ENCODE assay signal across 17 cellular contexts in genomic region chr6:90195094-90195793, GRCh38.
DNase-seq lines count a peak whose midpoint lies in the region; ATAC-seq and TF ChIP-seq lines count a peak whose summit lies in the region.
"Had no signal": no experiment of that assay in that cellular context is flagged by ENCODE, and none has a peak within 500 bp of the region (broad histone marks: within the 10 kb centered on the region; RNA-seq: fewer than 3 reads in every experiment).

No MANE protein-coding gene starts in this region.

- peaks cover 42% of the 10 kb centered on the region for H3K36me3 Mint-ChIP-seq in activated naive CD4-positive, alpha-beta T cell treated with anti-CD3 and anti-CD28 coated beads, Interleukin-2, amount 50 U/mL, for 24 hours
- H3K36me3 Mint-ChIP-seq in stimulated activated memory B cell treated with anti-CD40 and anti-IgM and Interleukin-4, amounts not matched to agents 10 μg/mL and 1 μg/mL and 100 μg/mL, for 72 hours, result peaks cover 28% of the 10 kb centered on the region

- no peaks in the 10 kb centered on the region for H3K27me3 ChIP-seq in hepatocyte
- H3K27me3 ChIP-seq: pancreas had no signal

- no peak overlapping the region for H3K4me3 ChIP-seq in hepatocyte
- H3K4me3 ChIP-seq: pancreas, thoracic aorta had no signal

- H3K9me3 Mint-ChIP-seq in activated naive CD4-positive, alpha-beta T cell treated with anti-CD3 and anti-CD28 coated beads, Interleukin-2, amount 50 U/mL, for 24 hours, result peaks cover 6% of the 10 kb centered on the region
- peaks cover 5% of the 10 kb centered on the region for H3K9me3 Mint-ChIP-seq in stimulated activated memory B cell treated with anti-CD40 and anti-IgM and Interleukin-4, amounts not matched to agents 10 μg/mL and 1 μg/mL and 100 μg/mL, for 72 hours
- H3K9me3 Mint-ChIP-seq: effector memory CD8-positive, alpha-beta T cell had no signal

- peak; percentile 27 for ATAC-seq in SK-N-SH treated with all-trans-retinoic acid at 6 μM for 48 hours
- no peak for ATAC-seq in stimulated activated memory B cell treated with anti-CD40 and anti-IgM and Interleukin-4, amounts not matched to agents 10 μg/mL and 1 μg/mL and 100 μg/mL, for 72 hours
- ATAC-seq in HG02571 (IDR thresholded peaks at IDR 0.05; ENCODE audit: unreplicated experiment), result no peak
- ATAC-seq: effector memory CD8-positive, alpha-beta T cell had no signal

- H3K4me3 Mint-ChIP-seq in activated naive CD4-positive, alpha-beta T cell treated with anti-CD3 and anti-CD28 coated beads, Interleukin-2, amount 50 U/mL, for 24 hours, result peak overlapping the region; percentile 70
- H3K4me3 Mint-ChIP-seq in stimulated activated memory B cell treated with anti-CD40 and anti-IgM and Interleukin-4, amounts not matched to agents 10 μg/mL and 1 μg/mL and 100 μg/mL, for 72 hours, result peak overlapping the region; percentile 16
- H3K4me3 Mint-ChIP-seq: effector memory CD8-positive, alpha-beta T cell had no signal

- no peak overlapping the region for H2AFZ ChIP-seq in hepatocyte

- no peaks in the 10 kb centered on the region for H3K9me3 ChIP-seq in hepatocyte (ENCODE audit: low read depth)
- H3K9me3 ChIP-seq: pancreas, thoracic aorta had no signal

- peak overlapping the region; percentile 36 for H3K27ac ChIP-seq in hepatocyte
- H3K27ac ChIP-seq: pancreas had no signal

- H3K4me2 ChIP-seq in hepatocyte, result peak overlapping the region; percentile 50

- H3K27me3 Mint-ChIP-seq in activated naive CD4-positive, alpha-beta T cell treated with anti-CD3 and anti-CD28 coated beads, Interleukin-2, amount 50 U/mL, for 24 hours, result no peaks in the 10 kb centered on the region
- no peaks in the 10 kb centered on the region for H3K27me3 Mint-ChIP-seq in stimulated activated memory B cell treated with anti-CD40 and anti-IgM and Interleukin-4, amounts not matched to agents 10 μg/mL and 1 μg/mL and 100 μg/mL, for 72 hours
- H3K27me3 Mint-ChIP-seq: effector memory CD8-positive, alpha-beta T cell had no signal

- no peaks in the 10 kb centered on the region for H4K20me1 ChIP-seq in hepatocyte (ENCODE audit: insufficient read depth, poor library complexity, severe bottlenecking)

- no peaks in the 10 kb centered on the region for H3K9me2 ChIP-seq in hepatocyte (replicated peaks; ENCODE audit: insufficient read depth)

- 31% methylated on average over 9 of the region's 9 CpGs for WGBS in hepatocyte (ENCODE audit: low lambda C conversion rate, missing lambda C conversion rate)

- no peak for TF ChIP-seq CTCF in hepatocyte (IDR thresholded peaks at IDR 0.05; ENCODE audit: poor library complexity)

- H3K79me2 ChIP-seq in hepatocyte, result no peaks in the 10 kb centered on the region

- DNase-seq in activated naive CD4-positive, alpha-beta T cell treated with Interleukin-2 at 50 U/mL for 16 hours, result no peak
- DNase-seq in hepatocyte (ENCODE audit: low spot score), result no peak
- DNase-seq in NK-92 treated with Interleukin-12 subunit alpha and Interleukin-12 subunit beta, amount 100 ng/mL, for 24 hours (lab: John Stamatoyannopoulos, UW), result no peak
- no peak for DNase-seq in DMS 273 treated with DMSO at 0.1 percent for 48 hours (lab: John Stamatoyannopoulos, UW)
- DNase-seq: activated CD4-positive, CD25-positive, alpha-beta regulatory T cell treated with anti-CD3 and anti-CD28 coated beads, Interleukin-2, amount 50 U/mL, for 72 hours; DND-41; effector memory CD8-positive, alpha-beta T cell; foreskin melanocyte; mammary epithelial cell; NCI-H2171 treated with DMSO at 0.1 percent for 48 hours; pancreas; stimulated activated CD4-positive, alpha-beta T cell treated with anti-CD3 and anti-CD28 coated beads, Interleukin-12 subunit alpha, Interleukin-12 subunit beta, amount 100 ng/mL, for 4 hours had no signal

- peak overlapping the region; percentile 79 for H3K27ac Mint-ChIP-seq in activated naive CD4-positive, alpha-beta T cell treated with anti-CD3 and anti-CD28 coated beads, Interleukin-2, amount 50 U/mL, for 24 hours
- H3K27ac Mint-ChIP-seq in stimulated activated memory B cell treated with anti-CD40 and anti-IgM and Interleukin-4, amounts not matched to agents 10 μg/mL and 1 μg/mL and 100 μg/mL, for 72 hours, result peak overlapping the region; percentile 60
- H3K27ac Mint-ChIP-seq: effector memory CD8-positive, alpha-beta T cell had no signal

- peaks cover 23% of the 10 kb centered on the region for H3K4me1 ChIP-seq in hepatocyte (ENCODE audit: insufficient read depth)
- H3K4me1 ChIP-seq: pancreas had no signal

- no peaks in the 10 kb centered on the region for H3K36me3 ChIP-seq in hepatocyte (replicated peaks; ENCODE audit: insufficient read depth, low read depth)
- H3K36me3 ChIP-seq: pancreas, thoracic aorta had no signal

- H3K4me1 Mint-ChIP-seq in activated naive CD4-positive, alpha-beta T cell treated with anti-CD3 and anti-CD28 coated beads, Interleukin-2, amount 50 U/mL, for 24 hours, result peaks cover 95% of the 10 kb centered on the region
- peaks cover 52% of the 10 kb centered on the region for H3K4me1 Mint-ChIP-seq in stimulated activated memory B cell treated with anti-CD40 and anti-IgM and Interleukin-4, amounts not matched to agents 10 μg/mL and 1 μg/mL and 100 μg/mL, for 72 hours

TF ChIP-seq in SK-N-SH treated with all-trans-retinoic acid at 6 μM for 48 hours, 23 proteins besides CTCF, POLR2A, EP300 and RAD21:
- TF ChIP-seq ZNF70 (CRISPR knock-in tag; IDR thresholded peaks at IDR 0.05), result 0 out of 2 replicates have a peak, but pooled peaks have one; percentile 33
- TF ChIP-seq ISL1 (CRISPR knock-in tag; IDR thresholded peaks at IDR 0.05), result peak; percentile 33; the same call in 1 of the 2 replicates
- no peak for TF ChIP-seq RARB (CRISPR knock-in tag; IDR thresholded peaks at IDR 0.05)
- no peak for TF ChIP-seq TOX (CRISPR knock-in tag; IDR thresholded peaks at IDR 0.05; ENCODE audit: borderline replicate concordance)
- TF ChIP-seq TSHZ2 (CRISPR knock-in tag; IDR thresholded peaks at IDR 0.05), result peak; percentile 62; the same call in 1 of the 2 replicates
- 0 out of 2 replicates have a peak, but pooled peaks have one; percentile 11 for TF ChIP-seq SNAI2 (CRISPR knock-in tag; IDR thresholded peaks at IDR 0.05)
- TF ChIP-seq TCF4 (CRISPR knock-in tag; IDR thresholded peaks at IDR 0.05; ENCODE audit: borderline replicate concordance), result peak; percentile 72
